In the genomic region with DNA sequence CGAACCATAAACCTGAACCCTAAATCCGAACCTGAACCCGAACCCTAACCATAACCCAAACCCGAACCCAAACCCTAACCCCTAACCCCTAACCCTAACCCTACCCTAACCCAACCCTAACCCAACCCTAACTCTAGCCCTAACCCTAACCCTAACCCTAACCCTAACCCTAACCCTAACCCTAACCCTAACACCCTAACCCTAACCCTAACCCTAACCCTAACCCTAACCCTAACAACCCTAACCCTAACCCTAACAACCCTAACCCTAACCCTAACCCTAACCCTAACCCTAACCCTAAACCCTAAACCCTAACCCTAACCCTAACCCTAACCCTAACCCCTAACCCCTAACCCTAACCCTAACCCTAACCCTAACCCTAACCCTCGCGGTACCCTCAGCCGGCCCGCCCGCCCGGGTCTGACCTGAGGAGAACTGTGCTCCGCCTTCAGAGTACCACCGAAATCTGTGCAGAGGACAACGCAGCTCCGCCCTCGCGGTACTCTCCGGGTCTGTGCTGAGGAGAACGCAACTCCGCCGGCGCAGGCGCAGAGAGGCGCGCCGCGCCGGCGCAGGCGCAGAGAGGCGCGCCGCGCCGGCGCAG, we compare ENCODE assay signal across 8 cellular contexts.
A peak's percentile ranks its signal among the peaks of the same experiment; 100 is the strongest.
DNase-seq lines count a peak whose midpoint lies in the region; ATAC-seq, FAIRE-seq and TF ChIP-seq lines count a peak whose summit lies in the region.
"Not testable (repeated sequence)": the region's sequence is repeated elsewhere in the genome, so short reads cannot be mapped to it uniquely, and the experiment has no call there.

No MANE protein-coding gene starts in this region.

- H3K4me1 Mint-ChIP-seq in activated CD4-positive, alpha-beta memory T cell treated with anti-CD3 and anti-CD28 coated beads, Interleukin-2, amount 10 ng/mL, durations not matched to agents 7 days and 5 days: not testable (repeated sequence)

- POLR2A ChIA-PET in activated CD4-positive, alpha-beta memory T cell treated with anti-CD3 and anti-CD28 coated beads, Interleukin-2, amount 10 ng/mL, durations not matched to agents 7 days and 5 days (lab: Charles Lee): not testable (repeated sequence)

- peak; percentile 60 for ATAC-seq in left lung
- ATAC-seq in pancreas: peak; percentile 62 to 74 (median 71)

- TF ChIP-seq CTCF in adrenal gland (IDR thresholded peaks at IDR 0.05); fibroblast of villous mesenchyme (IDR thresholded peaks at IDR 0.05; ENCODE audit: insufficient read depth, low read depth, low read length); left lung (IDR thresholded peaks at IDR 0.05); pancreas (IDR thresholded peaks at IDR 0.05); testis (IDR thresholded peaks at IDR 0.05): not testable (repeated sequence)

- H3K27me3 Mint-ChIP-seq in activated CD4-positive, alpha-beta memory T cell treated with anti-CD3 and anti-CD28 coated beads, Interleukin-2, amount 10 ng/mL, durations not matched to agents 7 days and 5 days: not testable (repeated sequence)

- H3K27me3 ChIP-seq in adrenal gland, left lung, pancreas, testis: not testable (repeated sequence)

- H3K4me1 ChIP-seq in adrenal gland (replicated peaks in 1 of 2); left lung; pancreas; testis: not testable (repeated sequence)

- peak; percentile 3 for DNase-seq in Daoy (ENCODE audit: low read depth)
- DNase-seq in NCI-H226: peak; percentile 1
- peak; percentile 21 for DNase-seq in activated CD4-positive, alpha-beta memory T cell treated with anti-CD3 and anti-CD28 coated beads, Interleukin-2, amount 10 ng/mL, durations not matched to agents 7 days and 5 days
- peak; percentile 6 to 74 (median 49) for DNase-seq in adrenal gland
- DNase-seq in fibroblast of villous mesenchyme (ENCODE audit: low read depth): peak; percentile 22
- DNase-seq in left lung: peak; percentile 21 to 31
- peak in 5 of 6 donors; percentile 30 to 67 (median 41) for DNase-seq in pancreas
- DNase-seq in testis: peak; percentile 72

- not testable (repeated sequence) for FAIRE-seq in pancreas (lab: Jason Lieb, UNC)

- not testable (repeated sequence) for H3K36me3 ChIP-seq in adrenal gland (replicated peaks in 1 of 2); left lung; pancreas; testis (ENCODE audit: low read depth, missing control alignments)

- H3K27ac ChIP-seq in adrenal gland, left lung, pancreas, testis: not testable (repeated sequence)

- CTCF ChIA-PET in activated CD4-positive, alpha-beta memory T cell treated with anti-CD3 and anti-CD28 coated beads, Interleukin-2, amount 10 ng/mL, durations not matched to agents 7 days and 5 days (lab: Charles Lee): not testable (repeated sequence)

- not testable (repeated sequence) for H3K4me3 ChIP-seq in adrenal gland, left lung, pancreas, testis
- peak overlapping the region; percentile 21 for H3K4me3 ChIP-seq in fibroblast of villous mesenchyme (ENCODE audit: low read depth, low read length)

- H3K36me3 Mint-ChIP-seq in activated CD4-positive, alpha-beta memory T cell treated with anti-CD3 and anti-CD28 coated beads, Interleukin-2, amount 10 ng/mL, durations not matched to agents 7 days and 5 days (ENCODE audit: low read depth): not testable (repeated sequence)

- H3K27ac Mint-ChIP-seq in activated CD4-positive, alpha-beta memory T cell treated with anti-CD3 and anti-CD28 coated beads, Interleukin-2, amount 10 ng/mL, durations not matched to agents 7 days and 5 days: not testable (repeated sequence)

- TF ChIP-seq POLR2A in adrenal gland (IDR thresholded peaks at IDR 0.05); testis (IDR thresholded peaks at IDR 0.05): not testable (repeated sequence)

- not testable (repeated sequence) for H3K9me3 ChIP-seq in adrenal gland (replicated peaks in 1 of 3); left lung; pancreas; testis

- intact Hi-C loops in adrenal gland (cut with DNase I); left lung (cut with DNase I); pancreas (cut with DNase I); testis (cut with DNase I; ENCODE audit: low total_unique reads): not testable (repeated sequence)

- H3K4me3 Mint-ChIP-seq in activated CD4-positive, alpha-beta memory T cell treated with anti-CD3 and anti-CD28 coated beads, Interleukin-2, amount 10 ng/mL, durations not matched to agents 7 days and 5 days: not testable (repeated sequence)

- H3K9me3 Mint-ChIP-seq in activated CD4-positive, alpha-beta memory T cell treated with anti-CD3 and anti-CD28 coated beads, Interleukin-2, amount 10 ng/mL, durations not matched to agents 7 days and 5 days: not testable (repeated sequence)

- WGBS in adrenal gland, 4 donors: 83 to 90% (median 87%) methylated on average over 28 to 31 of the region's 35 CpGs
- 83 to 84% methylated on average over 29 to 31 of the region's 35 CpGs for WGBS in pancreas, 2 donors
- WGBS in testis, 2 donors: 60 to 80% methylated on average over 2 to 31 of the region's 35 CpGs

Comparison
In these comparisons a context has a peak if more than half of its experiments do, and no peak if none do; other contexts are left out.
1. DNase-seq: peak in every context shown above with its lines; median percentile 72 in testis; 49 in adrenal gland; 41 in pancreas; 26 in left lung; 22 in fibroblast of villous mesenchyme; 21 in activated CD4-positive, alpha-beta memory T cell treated with anti-CD3 and anti-CD28 coated beads, Interleukin-2, amount 10 ng/mL, durations not matched to agents 7 days and 5 days; 3 in Daoy; 1 in NCI-H226.